1 cellular context compared by ENCODE assay signal in the genomic region with DNA sequence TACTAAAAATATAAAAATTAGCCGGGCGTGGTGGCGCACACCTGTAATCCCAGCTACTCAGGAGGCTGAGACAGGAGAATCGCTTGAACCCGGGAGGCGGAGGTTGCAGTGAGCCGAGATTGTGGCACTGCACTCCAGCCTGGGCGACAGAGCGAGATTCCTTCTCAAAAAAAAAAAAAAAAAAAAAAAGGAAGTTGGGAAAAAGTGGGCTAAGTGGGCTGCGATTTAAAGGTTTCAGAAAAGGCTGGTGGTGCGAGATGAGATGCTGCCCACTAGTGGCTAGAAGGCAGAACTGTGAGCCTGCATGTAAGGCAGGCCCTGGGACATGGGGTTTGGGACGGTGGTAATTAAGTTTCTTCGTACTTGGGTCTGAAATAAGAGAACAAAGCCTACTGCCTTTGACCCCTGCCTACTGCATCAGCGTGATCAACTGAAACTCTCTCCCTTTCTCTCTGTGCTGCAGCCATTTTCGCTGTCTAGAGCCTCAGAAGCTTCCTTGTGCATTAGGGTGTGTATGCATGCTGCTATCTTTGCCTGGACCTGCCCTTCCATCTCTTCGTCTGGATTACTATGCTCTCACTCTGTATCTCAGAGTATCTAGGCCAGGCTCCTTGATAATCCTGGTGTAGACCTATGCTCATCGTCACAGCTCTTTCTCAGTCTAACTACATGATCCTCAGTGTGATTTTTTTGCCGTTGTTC.
TF ChIP-seq lines count a peak whose summit lies in the region.

No MANE protein-coding gene starts in this region.

TF ChIP-seq in GM12878, 131 proteins besides CTCF, POLR2A, EP300 and RAD21 (continued from another document):
- TF ChIP-seq, protein P1, sequence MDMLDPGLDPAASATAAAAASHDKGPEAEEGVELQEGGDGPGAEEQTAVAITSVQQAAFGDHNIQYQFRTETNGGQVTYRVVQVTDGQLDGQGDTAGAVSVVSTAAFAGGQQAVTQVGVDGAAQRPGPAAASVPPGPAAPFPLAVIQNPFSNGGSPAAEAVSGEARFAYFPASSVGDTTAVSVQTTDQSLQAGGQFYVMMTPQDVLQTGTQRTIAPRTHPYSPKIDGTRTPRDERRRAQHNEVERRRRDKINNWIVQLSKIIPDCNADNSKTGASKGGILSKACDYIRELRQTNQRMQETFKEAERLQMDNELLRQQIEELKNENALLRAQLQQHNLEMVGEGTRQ (IDR thresholded peaks at IDR 0.05; ENCODE audit: borderline replicate concordance, low read depth, low read length) = no peak
